In genomic region chr16:16092925-16093624, GRCh38 we compare ENCODE assay signal across 11 cellular contexts.
DNase-seq lines count a peak whose midpoint lies in the region; ATAC-seq, FAIRE-seq and TF ChIP-seq lines count a peak whose summit lies in the region.
"Had no signal": no experiment of that assay in that cellular context is flagged by ENCODE, and none has a peak within 500 bp of the region (broad histone marks: within the 10 kb centered on the region; RNA-seq: fewer than 3 reads in every experiment).

No MANE protein-coding gene starts in this region.

- WGBS in HepG2 (ENCODE audit: low lambda C conversion rate), result 96% methylated on average over 9 of the region's 9 CpGs
- 50% methylated on average over 7 of the region's 9 CpGs for WGBS in right lobe of liver (ENCODE audit: insufficient coverage, low coverage, low lambda C conversion rate, missing lambda C conversion rate)

- no peak overlapping the region for H3K9ac ChIP-seq in HepG2 (ENCODE audit: insufficient read depth, low read depth, low read length)

- H3K4me1 ChIP-seq in HepG2 (ENCODE audit: insufficient read depth, low read length) (no peaks in the 10 kb centered on the region), right lobe of liver (no peaks in the 10 kb centered on the region), left lung (peaks cover 0 to 2% of the 10 kb centered on the region in 2 donors)

- ATAC-seq in HepG2 (no peak), right lobe of liver (no peak), left lung (peak; percentile 20)

- no peak for TF ChIP-seq EP300 in HepG2 (IDR thresholded peaks at IDR 0.05; ENCODE audit: low read depth in 2 of 2, low read length in 2 of 2)
- TF ChIP-seq EP300 in HepG2 (CRISPR knock-in tag; IDR thresholded peaks at IDR 0.05; ENCODE audit: borderline replicate concordance), result no peak

- TF ChIP-seq POLR2A in HepG2 (IDR thresholded peaks at IDR 0.05; ENCODE audit: insufficient read depth in 1 of 2, low read depth in 2 of 2, low read length in 2 of 2) (no peak), right lobe of liver (IDR thresholded peaks at IDR 0.05) (no peak)

- H3K9me3 ChIP-seq in HepG2 (ENCODE audit: low read length) (no peaks in the 10 kb centered on the region), right lobe of liver (no peaks in the 10 kb centered on the region), left lung (no peaks in the 10 kb centered on the region)

- H3K4me3 ChIP-seq in HepG2 (replicated peaks in 1 of 3; ENCODE audit: insufficient read depth in 1 of 3, low read depth in 2 of 3, low read length in 3 of 3) (no peak overlapping the region), right lobe of liver (no peak overlapping the region), left lung (no peak overlapping the region)

- no peak for FAIRE-seq in HepG2 (lab: Jason Lieb, UNC)

- no TSS peak for BruUV-seq in HepG2 (replicated peaks; lab: Mats Ljungman, UMichigan)

- no peaks in the 10 kb centered on the region for H3K79me2 ChIP-seq in HepG2 (ENCODE audit: insufficient read depth, low read length)

- no peak for TF ChIP-seq RAD21 in HepG2 (CRISPR knock-in tag; IDR thresholded peaks at IDR 0.05)

- no peaks in the 10 kb centered on the region for H4K20me1 ChIP-seq in HepG2 (ENCODE audit: insufficient read depth, low read length)

- H3K27ac ChIP-seq in HepG2 (ENCODE audit: extremely low read length, insufficient read depth, low read length) (no peak overlapping the region), right lobe of liver (no peak overlapping the region), left lung (no peak overlapping the region)

- DNase-seq in HepG2 (ENCODE audit: low spot score) (no peak), right lobe of liver (no peak), amniotic epithelial cell (ENCODE audit: low read depth) (peak; percentile 57), left lung (no peak), GM10266 (ENCODE audit: extremely low spot score) (no peak), NCI-H187 treated with DMSO at 0.1 percent for 48 hours (lab: John Stamatoyannopoulos, UW) (no peak), superior temporal gyrus (ENCODE audit: extremely low spot score) (no peak), GM19238 (ENCODE audit: insufficient read length, low spot score) (no peak)
- DNase-seq: AML-193, caudate nucleus, MV-4-11 had no signal

- H3K27me3 ChIP-seq in HepG2 (ENCODE audit: control insufficient read depth in 1 of 2, insufficient read depth in 2 of 2, low read length in 2 of 2) (no peaks in the 10 kb centered on the region), right lobe of liver (no peaks in the 10 kb centered on the region), left lung (no peaks in the 10 kb centered on the region)

- H2AFZ ChIP-seq in HepG2 (ENCODE audit: low read length), result no peak overlapping the region

- POLR2A ChIA-PET in HepG2 (lab: Yijun Ruan, JAX), result no interaction called here

- no peak overlapping the region for H3K4me2 ChIP-seq in HepG2 (ENCODE audit: low read depth, low read length)

- intact Hi-C loops in HepG2 (cut with micrococcal nuclease; ENCODE audit: unreplicated experiment), result no loop called here
- intact Hi-C loops in right lobe of liver (cut with DNase I), result no loop called here
- intact Hi-C loops in left lung (cut with DNase I), result no loop called here

- in situ Hi-C loops in HepG2 (cut with HindIII; ENCODE audit: extremely low pct_ligation_motif_present, low pct_unique_long_range_greater_than_20kb), result no loop called here

- CTCF ChIA-PET in HepG2 (lab: Yijun Ruan, JAX; ENCODE audit: low intra/inter-chr PET ratio, low total read pairs), result no interaction called here

- no peak for TF ChIP-seq CTCF in HepG2 (CRISPR knock-in tag; IDR thresholded peaks at IDR 0.05)
- no peak for TF ChIP-seq CTCF in right lobe of liver (IDR thresholded peaks at IDR 0.05)
- TF ChIP-seq CTCF in left lung (IDR thresholded peaks at IDR 0.05), result no peak
- no peak for TF ChIP-seq CTCF in GM10266 (IDR thresholded peaks at IDR 0.05; ENCODE audit: control insufficient read depth, insufficient read depth, low read depth, missing control alignments)

- H3K36me3 ChIP-seq in HepG2 (replicated peaks in 1 of 2; ENCODE audit: control insufficient read depth in 1 of 2, insufficient read depth in 2 of 2, low read length in 2 of 2) (peaks cover 35 to 63% of the 10 kb centered on the region in 2 experiments), right lobe of liver (no peaks in the 10 kb centered on the region), left lung (peaks cover 0 to 85% of the 10 kb centered on the region in 2 donors)

TF ChIP-seq in HepG2, 621 proteins besides CTCF, POLR2A, EP300 and RAD21:
- TF ChIP-seq MIXL1 (CRISPR knock-in tag; IDR thresholded peaks at IDR 0.05) (no peak), RCOR2 (CRISPR knock-in tag; IDR thresholded peaks at IDR 0.05) (no peak), JUNB (CRISPR knock-in tag; IDR thresholded peaks at IDR 0.05; ENCODE audit: borderline replicate concordance) (no peak), SRSF4 (IDR thresholded peaks at IDR 0.05; ENCODE audit: low read depth, low read length, poor library complexity, severe bottlenecking) (no peak), ZMYM3 (CRISPR knock-in tag; IDR thresholded peaks at IDR 0.05) (peak; percentile 80), KLF16 (CRISPR knock-in tag; IDR thresholded peaks at IDR 0.05) (no peak), ZNF263 (CRISPR knock-in tag; IDR thresholded peaks at IDR 0.05) (no peak), ADNP (CRISPR knock-in tag; IDR thresholded peaks at IDR 0.05) (peak; percentile 68; the same call in 1 of the 2 replicates), ZNF546 (CRISPR knock-in tag; conservative IDR thresholded peaks at IDR 0.05) (no peak), ZNF577 (CRISPR knock-in tag; IDR thresholded peaks at IDR 0.05; ENCODE audit: borderline replicate concordance, low read depth) (no peak), ZNF878 (CRISPR knock-in tag; IDR thresholded peaks at IDR 0.05) (no peak), CBX5 (CRISPR knock-in tag; IDR thresholded peaks at IDR 0.05; ENCODE audit: borderline replicate concordance) (no peak), DNMT3B (CRISPR knock-in tag; conservative IDR thresholded peaks at IDR 0.05) (no peak), ZNF180 (CRISPR knock-in tag; IDR thresholded peaks at IDR 0.05; ENCODE audit: borderline replicate concordance, low read depth) (no peak), KLF11 (CRISPR knock-in tag; IDR thresholded peaks at IDR 0.05) (no peak), ZNF607 (CRISPR knock-in tag; IDR thresholded peaks at IDR 0.05; ENCODE audit: borderline replicate concordance) (no peak), E2F5 (CRISPR knock-in tag; conservative IDR thresholded peaks at IDR 0.05) (no peak), GTF3A (CRISPR knock-in tag; conservative IDR thresholded peaks at IDR 0.05) (no peak), SP140L (CRISPR knock-in tag; IDR thresholded peaks at IDR 0.05; ENCODE audit: borderline replicate concordance) (no peak), MAFK (conservative IDR thresholded peaks at IDR 0.05 in 1 of 2, IDR thresholded peaks at IDR 0.05 in 1 of 2; ENCODE audit: low read length in 2 of 2) (peak; percentile 90 to 92), GPN1 (CRISPR knock-in tag; IDR thresholded peaks at IDR 0.05; ENCODE audit: borderline replicate concordance) (no peak), ZNF281 (CRISPR knock-in tag; IDR thresholded peaks at IDR 0.05; ENCODE audit: borderline replicate concordance) (no peak), MAFF (IDR thresholded peaks at IDR 0.05; ENCODE audit: low read depth, low read length) (peak; percentile 82), ZBTB8A (CRISPR knock-in tag; IDR thresholded peaks at IDR 0.05; ENCODE audit: borderline replicate concordance, low read depth) (no peak), CERS6 (CRISPR knock-in tag; IDR thresholded peaks at IDR 0.05) (no peak), ZNF768 (CRISPR knock-in tag; IDR thresholded peaks at IDR 0.05) (no peak), ZFP82 (CRISPR knock-in tag; IDR thresholded peaks at IDR 0.05; ENCODE audit: borderline replicate concordance) (no peak)
